16 cellular contexts compared by ENCODE assay signal in the genomic region with DNA sequence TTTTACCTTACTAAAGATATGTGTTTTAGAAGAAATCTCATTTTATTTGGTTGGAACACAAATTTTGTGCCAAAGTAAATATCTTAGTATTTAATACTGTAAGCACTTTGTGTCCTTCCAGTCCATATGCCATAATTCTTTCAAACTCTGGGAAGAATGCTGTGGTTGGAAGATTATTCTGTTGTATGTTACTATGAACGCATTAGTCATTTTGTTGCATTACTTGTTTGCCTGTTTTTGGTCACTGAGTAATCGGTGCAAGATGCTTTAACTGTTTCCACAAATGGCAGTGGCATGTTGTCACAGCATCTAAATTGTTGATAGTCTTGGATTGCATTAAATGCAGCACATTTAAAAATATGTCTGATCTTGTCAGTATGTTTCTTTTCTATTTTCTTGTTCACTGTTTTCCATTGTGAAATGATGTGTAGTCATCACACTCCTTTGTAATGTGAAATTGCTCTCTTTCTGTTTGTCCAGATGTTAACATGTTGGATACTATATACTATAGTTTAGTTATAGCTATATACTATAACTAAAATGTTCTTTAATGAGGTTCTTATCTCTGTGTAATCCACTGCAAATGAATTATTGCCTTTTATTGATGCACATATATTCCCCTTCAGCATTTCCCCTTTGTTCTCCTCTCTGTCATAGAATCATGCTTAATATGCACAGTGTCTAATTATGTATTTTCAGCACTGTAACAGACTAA.
DNase-seq lines count a peak whose midpoint lies in the region; ATAC-seq, FAIRE-seq and TF ChIP-seq lines count a peak whose summit lies in the region.
"Had no signal": no experiment of that assay in that cellular context is flagged by ENCODE, and none has a peak within 500 bp of the region (broad histone marks: within the 10 kb centered on the region; RNA-seq: fewer than 3 reads in every experiment).

No MANE protein-coding gene starts in this region.

- FAIRE-seq in GM19239 (lab: Jason Lieb, UNC): no peak
- FAIRE-seq: pancreas had no signal

- 65% methylated on average over 2 of the region's 2 CpGs for WGBS in SK-N-SH (ENCODE audit: low lambda C conversion rate)

- H3K4me2 ChIP-seq in SK-N-SH: no peak overlapping the region
- peak overlapping the region; percentile 20 for H3K4me2 ChIP-seq in fibroblast of lung (ENCODE audit: extremely low read depth, insufficient read depth, low read length)

- TF ChIP-seq CTCF in BJ (IDR thresholded peaks at IDR 0.05; ENCODE audit: insufficient read depth, low read depth, low read length) (no peak), SK-N-SH (IDR thresholded peaks at IDR 0.05) (no peak), fibroblast of lung (conservative IDR thresholded peaks at IDR 0.05 in 1 of 2, IDR thresholded peaks at IDR 0.05 in 1 of 2; ENCODE audit: low read depth in 1 of 2, low read length in 2 of 2) (no peak)

- TF ChIP-seq EP300 in SK-N-SH (IDR thresholded peaks at IDR 0.05; ENCODE audit: borderline replicate concordance in 1 of 2, low read depth in 1 of 2, low read length in 1 of 2): no peak; a peak in 1 of 4 replicates

- DNase-seq in BJ (ENCODE audit: low read depth) (peak; percentile 91), SK-N-SH (no peak), fibroblast of lung (ENCODE audit: low read depth in 2 of 2) (peak; percentile 85 to 92), nucleus accumbens (lab: John Stamatoyannopoulos, UW) (no peak), GM19239 (ENCODE audit: insufficient read length, low spot score) (no peak)
- DNase-seq in activated CD4-positive, CD25-positive, alpha-beta regulatory T cell (lab: John Stamatoyannopoulos, UW): no peak
- DNase-seq: activated CD8-positive, alpha-beta T cell treated with anti-CD3 and anti-CD28 coated beads for 36 hours; activated naive CD4-positive, alpha-beta T cell treated with Interleukin-2 at 50 U/mL for 16 hours; heart left ventricle; NCI-H345; pancreas; stimulated activated naive B cell treated with anti-CD40 and anti-IgM and Interleukin-4, amounts not matched to agents 10 μg/mL and 1 μg/mL and 100 μg/mL, for 72 hours; T1000 had no signal

- H3F3A ChIP-seq in SK-N-SH (replicated peaks; ENCODE audit: insufficient read depth): peaks cover 4% of the 10 kb centered on the region

- no peaks in the 10 kb centered on the region for H3K4me1 ChIP-seq in SK-N-SH (ENCODE audit: control insufficient read depth in 1 of 2, insufficient read depth in 2 of 2, low read depth in 1 of 2, low read length in 1 of 2)
- H3K4me1 ChIP-seq in fibroblast of lung (ENCODE audit: control insufficient read depth, extremely low read depth, insufficient read depth, low read length): peaks cover 5% of the 10 kb centered on the region
- H3K4me1 ChIP-seq in rectal smooth muscle tissue (ENCODE audit: control insufficient read depth, insufficient read depth, low read length): peaks cover 8% of the 10 kb centered on the region

- TF ChIP-seq RAD21 in SK-N-SH (IDR thresholded peaks at IDR 0.05; ENCODE audit: low read length): no peak

- H3K27ac ChIP-seq in SK-N-SH (ENCODE audit: low read depth in 2 of 2, low read length in 1 of 2) (peak overlapping the region; percentile 45 to 50; a peak in 2 of 4 replicates), fibroblast of lung (ENCODE audit: insufficient read depth, low read length) (no peak overlapping the region), rectal smooth muscle tissue (ENCODE audit: low read depth, low read length) (peak overlapping the region; percentile 28)
- H3K27ac ChIP-seq: pancreas, RWPE1 had no signal

- H3K79me2 ChIP-seq in SK-N-SH (ENCODE audit: insufficient read depth): no peaks in the 10 kb centered on the region
- no peaks in the 10 kb centered on the region for H3K79me2 ChIP-seq in fibroblast of lung (ENCODE audit: control insufficient read depth, insufficient read depth, low read length)

- CTCF ChIA-PET in BJ (lab: Yijun Ruan, JAX): interaction anchor here (0.6 to 1.1 kb wide), 3 partner anchors 9 to 131 kb away, joined by 3 to 4 read pairs (median 3); no protein-coding TSS in a partner anchor
- CTCF ChIA-PET in SK-N-SH (lab: Yijun Ruan, JAX): no interaction called here

- H3K4me3 ChIP-seq in BJ (ENCODE audit: low read depth, low read length) (no peak overlapping the region), SK-N-SH (ENCODE audit: low read depth in 2 of 2, low read length in 1 of 2) (no peak overlapping the region), fibroblast of lung (replicated peaks in 1 of 4; ENCODE audit: control extremely low read depth in 1 of 4, insufficient read depth in 1 of 4, low read depth in 3 of 4, low read length in 4 of 4) (no peak overlapping the region), rectal smooth muscle tissue (ENCODE audit: low read length) (no peak overlapping the region)
- H3K4me3 ChIP-seq: heart left ventricle, pancreas had no signal

- H2AFZ ChIP-seq in SK-N-SH (ENCODE audit: low read depth): no peak overlapping the region
- no peak overlapping the region for H2AFZ ChIP-seq in fibroblast of lung (ENCODE audit: low read length)

- H4K20me1 ChIP-seq in SK-N-SH (ENCODE audit: insufficient read depth) (no peaks in the 10 kb centered on the region), fibroblast of lung (ENCODE audit: control insufficient read depth, extremely low read depth, insufficient read depth, low read length) (no peaks in the 10 kb centered on the region)

- H3K9me3 ChIP-seq in SK-N-SH (0 out of 2 replicates have a peak, but pooled peaks cover 4% of the 10 kb centered on the region), fibroblast of lung (ENCODE audit: control insufficient read depth, insufficient read depth, low read depth, low read length) (no peaks in the 10 kb centered on the region)
- H3K9me3 ChIP-seq: heart left ventricle, pancreas had no signal

- H3K36me3 ChIP-seq in BJ (ENCODE audit: control insufficient read depth, insufficient read depth, low read length): peaks cover 1% of the 10 kb centered on the region
- H3K36me3 ChIP-seq in SK-N-SH (replicated peaks in 1 of 2; ENCODE audit: control insufficient read depth in 1 of 2, insufficient read depth in 2 of 2, low read length in 1 of 2): peaks cover 20 to 30% of the 10 kb centered on the region in 2 experiments
- no peaks in the 10 kb centered on the region for H3K36me3 ChIP-seq in fibroblast of lung (ENCODE audit: control insufficient read depth, insufficient read depth, low read length)
- peaks cover 22% of the 10 kb centered on the region for H3K36me3 ChIP-seq in rectal smooth muscle tissue (ENCODE audit: control insufficient read depth, insufficient read depth, low read length)

- H3K27me3 ChIP-seq in BJ (ENCODE audit: control insufficient read depth, insufficient read depth, low read length) (no peaks in the 10 kb centered on the region), SK-N-SH (ENCODE audit: insufficient read depth) (no peaks in the 10 kb centered on the region), fibroblast of lung (ENCODE audit: control insufficient read depth, insufficient read depth, low read length) (no peaks in the 10 kb centered on the region), rectal smooth muscle tissue (ENCODE audit: control insufficient read depth, insufficient read depth, low read length) (no peaks in the 10 kb centered on the region)
- H3K27me3 ChIP-seq: heart left ventricle, pancreas had no signal

- POLR2A ChIA-PET in BJ (lab: Charles Lee): interaction anchor here (0.7 kb wide), 1 partner anchor 13 kb away, joined by 3 read pairs; no protein-coding TSS in a partner anchor
- POLR2A ChIA-PET in SK-N-SH (lab: Yijun Ruan, JAX): no interaction called here

- ATAC-seq in HG03432 (IDR thresholded peaks at IDR 0.05; ENCODE audit: unreplicated experiment): no peak
- ATAC-seq: activated CD8-positive, alpha-beta T cell treated with anti-CD3 and anti-CD28 coated beads for 36 hours; heart left ventricle; stimulated activated naive B cell treated with anti-CD40 and anti-IgM and Interleukin-4, amounts not matched to agents 10 μg/mL and 1 μg/mL and 100 μg/mL, for 72 hours had no signal

- no peaks in the 10 kb centered on the region for H3K9me2 ChIP-seq in SK-N-SH

- H3K9ac ChIP-seq in SK-N-SH (no peak overlapping the region), fibroblast of lung (ENCODE audit: insufficient read depth, low read length) (no peak overlapping the region), rectal smooth muscle tissue (ENCODE audit: low read length) (no peak overlapping the region)

TF ChIP-seq in SK-N-SH, 30 proteins besides CTCF, POLR2A, EP300 and RAD21 (continues in another document):
- TF ChIP-seq FOSL2 (IDR thresholded peaks at IDR 0.05; ENCODE audit: borderline replicate concordance, low read depth) (peak; percentile 72; the same call in 1 of the 2 replicates), TCF12 (IDR thresholded peaks at IDR 0.05) (peak; percentile 83), ELF1 (IDR thresholded peaks at IDR 0.05) (no peak), SMC3 (IDR thresholded peaks at IDR 0.05; ENCODE audit: low read depth, low read length) (no peak), RXRA (IDR thresholded peaks at IDR 0.05; ENCODE audit: borderline replicate concordance, low read depth) (no peak), GABPA (IDR thresholded peaks at IDR 0.05; ENCODE audit: low read depth) (no peak), NFIC (IDR thresholded peaks at IDR 0.05; ENCODE audit: borderline replicate concordance) (no peak)
- TF ChIP-seq, protein P1, sequence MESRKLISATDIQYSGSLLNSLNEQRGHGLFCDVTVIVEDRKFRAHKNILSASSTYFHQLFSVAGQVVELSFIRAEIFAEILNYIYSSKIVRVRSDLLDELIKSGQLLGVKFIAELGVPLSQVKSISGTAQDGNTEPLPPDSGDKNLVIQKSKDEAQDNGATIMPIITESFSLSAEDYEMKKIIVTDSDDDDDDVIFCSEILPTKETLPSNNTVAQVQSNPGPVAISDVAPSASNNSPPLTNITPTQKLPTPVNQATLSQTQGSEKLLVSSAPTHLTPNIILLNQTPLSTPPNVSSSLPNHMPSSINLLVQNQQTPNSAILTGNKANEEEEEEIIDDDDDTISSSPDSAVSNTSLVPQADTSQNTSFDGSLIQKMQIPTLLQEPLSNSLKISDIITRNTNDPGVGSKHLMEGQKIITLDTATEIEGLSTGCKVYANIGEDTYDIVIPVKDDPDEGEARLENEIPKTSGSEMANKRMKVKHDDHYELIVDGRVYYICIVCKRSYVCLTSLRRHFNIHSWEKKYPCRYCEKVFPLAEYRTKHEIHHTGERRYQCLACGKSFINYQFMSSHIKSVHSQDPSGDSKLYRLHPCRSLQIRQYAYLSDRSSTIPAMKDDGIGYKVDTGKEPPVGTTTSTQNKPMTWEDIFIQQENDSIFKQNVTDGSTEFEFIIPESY (IDR thresholded peaks at IDR 0.05; ENCODE audit: borderline replicate concordance, low read depth): no peak
- TF ChIP-seq, protein P2, sequence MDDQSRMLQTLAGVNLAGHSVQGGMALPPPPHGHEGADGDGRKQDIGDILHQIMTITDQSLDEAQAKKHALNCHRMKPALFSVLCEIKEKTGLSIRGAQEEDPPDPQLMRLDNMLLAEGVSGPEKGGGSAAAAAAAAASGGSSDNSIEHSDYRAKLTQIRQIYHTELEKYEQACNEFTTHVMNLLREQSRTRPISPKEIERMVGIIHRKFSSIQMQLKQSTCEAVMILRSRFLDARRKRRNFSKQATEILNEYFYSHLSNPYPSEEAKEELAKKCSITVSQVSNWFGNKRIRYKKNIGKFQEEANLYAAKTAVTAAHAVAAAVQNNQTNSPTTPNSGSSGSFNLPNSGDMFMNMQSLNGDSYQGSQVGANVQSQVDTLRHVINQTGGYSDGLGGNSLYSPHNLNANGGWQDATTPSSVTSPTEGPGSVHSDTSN (IDR thresholded peaks at IDR 0.05): peak; percentile 69; the same call in 1 of the 2 replicates

Comparison
In these comparisons a context has a peak if more than half of its experiments do, and no peak if none do; other contexts are left out.
1. DNase-seq: peak in BJ (single experiment) and fibroblast of lung (2 of 2); none in SK-N-SH (single experiment), nucleus accumbens (0 of 56), activated CD4-positive, CD25-positive, alpha-beta regulatory T cell (0 of 4) and GM19239 (single experiment).